In genomic region chr20:49148601-49149000, GRCh38 we compare ENCODE assay signal across 11 cellular contexts.
"Had no signal": no experiment of that assay in that cellular context is flagged by ENCODE, and none has a peak within 500 bp of the region (broad histone marks: within the 10 kb centered on the region; RNA-seq: fewer than 3 reads in every experiment).

No MANE protein-coding gene starts in this region.

- H3K27me3 ChIP-seq: heart left ventricle, left lung, transverse colon had no signal

- H3K4me3 Mint-ChIP-seq: neural crest cell; T-helper 1 cell treated with Interleukin-12 subunit alpha and Interleukin-12 subunit beta and Interleukin-4 antibody, amounts not matched to agents 30 μg/mL and 1 μg/mL, for 36 hours had no signal

- H3K27ac ChIP-seq: heart left ventricle, left lung, skin epidermis, transverse colon had no signal

- H3K4me1 ChIP-seq: heart left ventricle, left lung, transverse colon had no signal

- ATAC-seq: heart left ventricle, left lung had no signal

- DNase-seq: activated CD4-positive, CD25-positive, alpha-beta regulatory T cell; foreskin melanocyte; heart left ventricle; islet precursor cell; left lung; mesenchymal stem cell; SHP77 treated with DMSO at 0.1 percent for 48 hours; transverse colon had no signal

- H3K4me3 ChIP-seq: heart left ventricle, left lung, skin epidermis, transverse colon had no signal

- H3K9me3 ChIP-seq: heart left ventricle, left lung, transverse colon had no signal

- H3K9me3 Mint-ChIP-seq: neural crest cell; T-helper 1 cell treated with Interleukin-12 subunit alpha and Interleukin-12 subunit beta and Interleukin-4 antibody, amounts not matched to agents 30 μg/mL and 1 μg/mL, for 36 hours had no signal
